In the genomic region with DNA sequence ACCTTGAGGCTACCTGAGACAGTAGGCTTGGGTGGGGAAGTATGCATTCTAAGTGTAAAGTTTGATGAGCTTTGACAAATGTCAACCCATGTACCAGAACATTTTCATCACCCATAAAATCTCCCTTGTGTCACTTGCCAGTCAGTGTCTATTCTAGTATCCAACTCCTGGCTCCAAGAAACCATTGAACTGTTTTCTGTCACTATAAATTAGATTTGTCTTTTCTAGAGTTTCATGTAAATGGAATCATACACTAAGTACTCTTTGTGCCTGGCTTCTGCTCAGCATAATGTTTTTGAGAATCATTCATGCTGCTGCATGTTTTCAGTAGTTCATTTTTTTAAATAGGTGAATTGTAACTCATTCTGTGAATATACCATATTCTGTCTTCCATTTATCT, we compare ENCODE assay signal across 25 cellular contexts.
"Had no signal": no experiment of that assay in that cellular context is flagged by ENCODE, and none has a peak within 500 bp of the region (broad histone marks: within the 10 kb centered on the region; RNA-seq: fewer than 3 reads in every experiment).

No MANE protein-coding gene starts in this region.

- H3K4me3 ChIP-seq: adrenal gland, breast epithelium, SJCRH30 had no signal

- H3K36me3 ChIP-seq: adrenal gland, breast epithelium, SJCRH30 had no signal

- DNase-seq: activated CD4-positive, alpha-beta T cell treated with anti-CD3 and anti-CD28 coated beads for 4 hours; activated CD8-positive, alpha-beta memory T cell treated with anti-CD3 and anti-CD28 coated beads, Interleukin-2, amount 50 U/mL, for 4 hours; activated CD8-positive, alpha-beta T cell treated with anti-CD3 and anti-CD28 coated beads for 36 hours; activated gamma-delta T cell treated with Interleukin-2 at 50 U/mL for 16 hours; activated naive CD4-positive, alpha-beta T cell treated with anti-CD3 and anti-CD28 coated beads, Interleukin-2, amount 10 ng/mL, durations not matched to agents 7 days and 5 days; activated naive CD8-positive, alpha-beta T cell treated with anti-CD3 and anti-CD28 coated beads for 36 hours; activated T-cell treated with anti-CD3 and anti-CD28 coated beads, Interleukin-2, amount 50 U/mL, for 72 hours; adrenal gland; aorta; caudate nucleus; NCI-H1092; NCI-H1417; NCI-H1930; NCI-H2171; NCI-H2227 treated with DMSO at 0.1 percent for 48 hours; NCI-H446 treated with DMSO at 0.1 percent for 48 hours; NCI-H524 treated with DMSO at 0.1 percent for 48 hours; NCI-H748 treated with DMSO at 0.1 percent for 48 hours; RPMI8226; SJCRH30; T-helper 1 cell had no signal

- H3K4me2 ChIP-seq: KMS-11 had no signal

- H3K4me1 ChIP-seq: breast epithelium had no signal

- H3K27ac ChIP-seq: adrenal gland, breast epithelium, KMS-11, SJCRH30 had no signal

- H3K27me3 ChIP-seq: adrenal gland, breast epithelium, SJCRH30 had no signal

- ATAC-seq: activated CD4-positive, CD25-positive, alpha-beta regulatory T cell treated with anti-CD3 and anti-CD28 coated beads, Interleukin-2, amount 50 U/mL, for 24 hours; activated CD8-positive, alpha-beta T cell treated with anti-CD3 and anti-CD28 coated beads for 36 hours; activated T-cell treated with anti-CD3 and anti-CD28 coated beads, Interleukin-2, amount 50 U/mL, for 72 hours; Right ventricle myocardium inferior had no signal
